24 cellular contexts compared by ENCODE assay signal in the genomic region with DNA sequence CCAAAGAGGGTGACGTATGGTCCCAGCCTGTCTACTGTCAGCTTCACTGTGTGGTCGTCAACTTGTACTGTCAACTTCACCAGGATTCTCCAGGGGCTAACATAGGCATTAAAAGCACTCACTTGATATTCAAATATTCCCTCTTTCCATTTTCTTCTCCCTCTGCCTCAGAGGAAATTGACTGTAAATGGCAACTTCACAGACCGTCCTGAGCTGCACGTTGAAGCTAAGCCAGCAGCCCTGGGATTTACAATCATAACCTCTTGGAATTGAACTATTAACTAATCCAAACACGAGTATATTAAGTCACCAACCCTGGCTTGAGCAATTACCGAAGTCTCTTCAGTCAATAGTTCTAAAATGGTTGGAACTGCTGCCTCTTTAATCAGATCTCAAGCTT.
"Had no signal": no experiment of that assay in that cellular context is flagged by ENCODE, and none has a peak within 500 bp of the region (broad histone marks: within the 10 kb centered on the region; RNA-seq: fewer than 3 reads in every experiment).

No MANE protein-coding gene starts in this region.

- H3K27ac ChIP-seq: HL-60, SJCRH30 had no signal

- ATAC-seq: SK-N-SH treated with all-trans-retinoic acid at 6 μM for 48 hours had no signal

- H3K36me3 ChIP-seq: MG63, SJCRH30 had no signal

- FAIRE-seq: HTR-8/SVneo, RCC 7860 had no signal

- H3K27me3 ChIP-seq: MG63, SJCRH30 had no signal

- H3K4me1 ChIP-seq: SJCRH30 had no signal

- DNase-seq: Karpas-422, KG1, MG63, NCI-H1092, NCI-H1105 treated with DMSO at 0.1 percent for 48 hours, NCI-H1417 treated with DMSO at 0.1 percent for 48 hours, NCI-H146, NCI-H1694 treated with DMSO at 0.1 percent for 48 hours, NCI-H1930, NCI-H2081, NCI-H2107, NCI-H226, NCI-H446, NCI-H510A, NCI-H524 treated with DMSO at 0.1 percent for 48 hours, NCI-H69, NCI-H774, RPMI8226, SHP77 treated with DMSO at 0.1 percent for 48 hours, SJCRH30 had no signal

- H3K4me3 ChIP-seq: MG63, SJCRH30 had no signal
